11 cellular contexts compared by ENCODE assay signal in genomic region chr17:42698736-42699414, GRCh38. TPM values are rescaled to one million over a fixed set of nuclear protein-coding genes. Genes with fewer than 3 reads are reported as not detected.
DNase-seq lines count a peak whose midpoint lies in the region; ATAC-seq and TF ChIP-seq lines count a peak whose summit lies in the region.
"Had no signal": no experiment of that assay in that cellular context is flagged by ENCODE, and none has a peak within 500 bp of the region (broad histone marks: within the 10 kb centered on the region; RNA-seq: fewer than 3 reads in every experiment).

No MANE protein-coding gene starts in this region.

- H3K9me3 ChIP-seq in mucosa of descending colon, result no peaks in the 10 kb centered on the region
- H3K9me3 ChIP-seq: prostate gland had no signal

- peaks cover 2% of the 10 kb centered on the region for H3K27me3 Mint-ChIP-seq in activated CD4-positive, alpha-beta T cell treated with anti-CD3 and anti-CD28 coated beads, Interleukin-2, amount 10 ng/mL, durations not matched to agents 7 days and 5 days
- H3K27me3 Mint-ChIP-seq: activated CD8-positive, alpha-beta memory T cell treated with anti-CD3 and anti-CD28 coated beads, Interleukin-2, amount 10 ng/mL, durations not matched to agents 7 days and 5 days had no signal

- ATAC-seq in mucosa of descending colon (no peak), GM18870 (IDR thresholded peaks at IDR 0.05; ENCODE audit: unreplicated experiment) (no peak), GM19467 (IDR thresholded peaks at IDR 0.05; ENCODE audit: unreplicated experiment) (no peak)
- ATAC-seq: activated CD8-positive, alpha-beta memory T cell treated with anti-CD3 and anti-CD28 coated beads, Interleukin-2, amount 10 ng/mL, durations not matched to agents 7 days and 5 days had no signal

- TF ChIP-seq CTCF in NB4 (IDR thresholded peaks at IDR 0.05; ENCODE audit: low read depth, low read length) (no peak), mucosa of descending colon (IDR thresholded peaks at IDR 0.05) (no peak), brain microvascular endothelial cell (IDR thresholded peaks at IDR 0.05; ENCODE audit: low read depth, low read length, missing control alignments) (no peak)

- no peaks in the 10 kb centered on the region for H3K36me3 ChIP-seq in mucosa of descending colon (ENCODE audit: low read depth)
- peaks cover 12% of the 10 kb centered on the region for H3K36me3 ChIP-seq in brain microvascular endothelial cell (replicated peaks)

- no peak overlapping the region for H3K4me3 Mint-ChIP-seq in activated CD4-positive, alpha-beta T cell treated with anti-CD3 and anti-CD28 coated beads, Interleukin-2, amount 10 ng/mL, durations not matched to agents 7 days and 5 days
- H3K4me3 Mint-ChIP-seq: activated CD8-positive, alpha-beta memory T cell treated with anti-CD3 and anti-CD28 coated beads, Interleukin-2, amount 10 ng/mL, durations not matched to agents 7 days and 5 days had no signal

- intact Hi-C loops in mucosa of descending colon (cut with DNase I, micrococcal nuclease), result no loop called here

- H3K27me3 ChIP-seq in brain microvascular endothelial cell (replicated peaks), result no peaks in the 10 kb centered on the region

- peaks cover 23% of the 10 kb centered on the region for H3K36me3 Mint-ChIP-seq in activated CD4-positive, alpha-beta T cell treated with anti-CD3 and anti-CD28 coated beads, Interleukin-2, amount 10 ng/mL, durations not matched to agents 7 days and 5 days (ENCODE audit: low read depth)

- in situ Hi-C loops in brain microvascular endothelial cell (cut with HindIII; ENCODE audit: low pct_ligation_motif_present, low sequenced_read_pairs), result no loop called here

- H3K9me3 Mint-ChIP-seq in activated CD4-positive, alpha-beta T cell treated with anti-CD3 and anti-CD28 coated beads, Interleukin-2, amount 10 ng/mL, durations not matched to agents 7 days and 5 days, result no peaks in the 10 kb centered on the region

- H3K4me1 ChIP-seq in mucosa of descending colon (ENCODE audit: low read depth), result no peaks in the 10 kb centered on the region
- H3K4me1 ChIP-seq: prostate gland had no signal

- peak; percentile 59 for DNase-seq in CMK (ENCODE audit: low read depth)
- DNase-seq in NB4 (ENCODE audit: low read depth), result peak; percentile 18
- DNase-seq in ecto neural progenitor cell (ENCODE audit: low spot score), result peak; percentile 65
- peak in 2 of 3 donors; percentile 17 to 19 for DNase-seq in mucosa of descending colon
- DNase-seq in brain microvascular endothelial cell, result no peak
- no peak for DNase-seq in activated CD4-positive, alpha-beta T cell treated with anti-CD3 and anti-CD28 coated beads, Interleukin-2, amount 10 ng/mL, durations not matched to agents 7 days and 5 days
- DNase-seq: activated CD8-positive, alpha-beta memory T cell treated with anti-CD3 and anti-CD28 coated beads, Interleukin-2, amount 10 ng/mL, durations not matched to agents 7 days and 5 days; DND-41 had no signal

- H3K27ac Mint-ChIP-seq in activated CD4-positive, alpha-beta T cell treated with anti-CD3 and anti-CD28 coated beads, Interleukin-2, amount 10 ng/mL, durations not matched to agents 7 days and 5 days, result no peak overlapping the region
- H3K27ac Mint-ChIP-seq: activated CD8-positive, alpha-beta memory T cell treated with anti-CD3 and anti-CD28 coated beads, Interleukin-2, amount 10 ng/mL, durations not matched to agents 7 days and 5 days had no signal

- no peak overlapping the region for H3K27ac ChIP-seq in brain microvascular endothelial cell
- H3K27ac ChIP-seq: prostate gland had no signal

- no peak for TF ChIP-seq POLR2A in NB4 (IDR thresholded peaks at IDR 0.05; ENCODE audit: extremely low read depth, insufficient read length)

- CTCF ChIA-PET in activated CD4-positive, alpha-beta T cell treated with anti-CD3 and anti-CD28 coated beads, Interleukin-2, amount 10 ng/mL, durations not matched to agents 7 days and 5 days (lab: Charles Lee), result interaction anchor here (0.5 to 1.8 kb wide), 4 partner anchors 10 to 35 kb away, joined by 3 to 5 read pairs (median 3); partner anchors contain the start of gene CCR10

- POLR2A ChIA-PET in activated CD4-positive, alpha-beta T cell treated with anti-CD3 and anti-CD28 coated beads, Interleukin-2, amount 10 ng/mL, durations not matched to agents 7 days and 5 days (lab: Charles Lee), result no interaction called here

- no peaks in the 10 kb centered on the region for H3K4me1 Mint-ChIP-seq in activated CD4-positive, alpha-beta T cell treated with anti-CD3 and anti-CD28 coated beads, Interleukin-2, amount 10 ng/mL, durations not matched to agents 7 days and 5 days

- H3K4me3 ChIP-seq in NB4 (ENCODE audit: low read depth, low read length) (no peak overlapping the region), mucosa of descending colon (no peak overlapping the region), brain microvascular endothelial cell (ENCODE audit: low read depth, low read length) (no peak overlapping the region)
- H3K4me3 ChIP-seq: prostate gland had no signal

RNA-seq across cellular contexts. Expression of gene CNTNAP1, which starts 16.5 kb away (rescaled TPM):
- 10 to 100 TPM in 1 of 3 donors, 1 to 10 TPM in 2; 1.4 to 37.4 (median 7.1) TPM for total RNA-seq in mucosa of descending colon
- 1 to 10 TPM in 1 of 2 experiments, under 1 TPM in 1; 0.81 to 1.0 TPM for total RNA-seq in activated CD4-positive, alpha-beta T cell treated with anti-CD3 and anti-CD28 coated beads, Interleukin-2, amount 10 ng/mL, durations not matched to agents 7 days and 5 days

RNA-seq across cellular contexts. Expression of gene CCR10, which starts 17.2 kb away (rescaled TPM):
- 1 to 10 TPM in 2 of 3 donors, not detected in 1; 1.6 to 2.6 TPM for total RNA-seq in mucosa of descending colon
- under 1 TPM; 0.65 to 0.87 TPM for total RNA-seq in activated CD4-positive, alpha-beta T cell treated with anti-CD3 and anti-CD28 coated beads, Interleukin-2, amount 10 ng/mL, durations not matched to agents 7 days and 5 days

RNA-seq across cellular contexts. Expression of gene PLEKHH3, which starts 22.1 kb away (rescaled TPM):
- 10 to 100 TPM in 2 of 3 donors, 1 to 10 TPM in 1; 4.3 to 27.5 (median 10.4) TPM for total RNA-seq in mucosa of descending colon
- 1 to 10 TPM in 1 of 2 experiments, under 1 TPM in 1; 0.85 to 1.3 TPM for total RNA-seq in activated CD4-positive, alpha-beta T cell treated with anti-CD3 and anti-CD28 coated beads, Interleukin-2, amount 10 ng/mL, durations not matched to agents 7 days and 5 days

RNA-seq across cellular contexts. Expression of gene TUBG2, which starts 39.8 kb away (rescaled TPM):
- total RNA-seq in mucosa of descending colon, result 10 to 100 TPM in 1 of 3 donors, 1 to 10 TPM in 2; 1.8 to 24.9 (median 6.1) TPM
- total RNA-seq in activated CD4-positive, alpha-beta T cell treated with anti-CD3 and anti-CD28 coated beads, Interleukin-2, amount 10 ng/mL, durations not matched to agents 7 days and 5 days, result 1 to 10 TPM; 6.7 to 7.2 TPM

RNA-seq across cellular contexts. Expression of gene EZH1, which starts 46.0 kb away (rescaled TPM):
- 10 to 100 TPM; 23.8 to 53.7 (median 31.7) TPM for total RNA-seq in mucosa of descending colon
- total RNA-seq in activated CD4-positive, alpha-beta T cell treated with anti-CD3 and anti-CD28 coated beads, Interleukin-2, amount 10 ng/mL, durations not matched to agents 7 days and 5 days, result 10 to 100 TPM; 52.6 to 54.0 TPM

Comparison
In these comparisons a context has a peak if more than half of its experiments do, and no peak if none do; other contexts are left out.
1. DNase-seq: peak in CMK (single experiment), NB4 (single experiment), ecto neural progenitor cell (single experiment) and mucosa of descending colon (2 of 3); none in brain microvascular endothelial cell (single experiment) and activated CD4-positive, alpha-beta T cell treated with anti-CD3 and anti-CD28 coated beads, Interleukin-2, amount 10 ng/mL, durations not matched to agents 7 days and 5 days (single experiment).